ENCODE assay signal across 8 cellular contexts in genomic region chr20:13220194-13220856, GRCh38.
DNase-seq lines count a peak whose midpoint lies in the region; ATAC-seq lines count a peak whose summit lies in the region.

No MANE protein-coding gene starts in this region.

- no peak overlapping the region for H3K27ac Mint-ChIP-seq in central memory CD8-positive, alpha-beta T cell (ENCODE audit: low read depth)

- no peak for ATAC-seq in central memory CD8-positive, alpha-beta T cell (replicated peaks; ENCODE audit: extremely low read depth, poor library complexity, severe bottlenecking)
- ATAC-seq in GM18868 (IDR thresholded peaks at IDR 0.05; ENCODE audit: unreplicated experiment) (no peak), GM21390 (IDR thresholded peaks at IDR 0.05; ENCODE audit: unreplicated experiment) (no peak)

- peaks cover 65% of the 10 kb centered on the region for H3K27me3 Mint-ChIP-seq in central memory CD8-positive, alpha-beta T cell

- H3K4me3 Mint-ChIP-seq in central memory CD8-positive, alpha-beta T cell, result peak overlapping the region; percentile 76

- no peaks in the 10 kb centered on the region for H3K9me3 Mint-ChIP-seq in central memory CD8-positive, alpha-beta T cell

- no peaks in the 10 kb centered on the region for H3K36me3 Mint-ChIP-seq in central memory CD8-positive, alpha-beta T cell (ENCODE audit: insufficient read depth)

- peaks cover 6% of the 10 kb centered on the region for H3K4me1 Mint-ChIP-seq in central memory CD8-positive, alpha-beta T cell

- DNase-seq in NCI-H146 (lab: John Stamatoyannopoulos, UW) (peak; percentile 49), NCI-H146 treated with DMSO at 0.1 percent for 48 hours (lab: John Stamatoyannopoulos, UW; ENCODE audit: unreplicated experiment) (no peak), T-helper 2 cell (peak in 3 of 5 experiments; percentile 9 to 16 (median 9)), kidney tubule cell (ENCODE audit: low spot score) (peak; percentile 44)
- DNase-seq in central memory CD8-positive, alpha-beta T cell (ENCODE audit: low spot score in 2 of 2), result no peak
- DNase-seq in stimulated activated CD4-positive, alpha-beta T cell treated with anti-CD3 and anti-CD28 coated beads, Interleukin-15, amount 100 ng/mL, for 24 hours, result peak; percentile 57

Comparison
In these comparisons a context has a peak if more than half of its experiments do, and no peak if none do; other contexts are left out.
1. DNase-seq: peak in NCI-H146 (single experiment), T-helper 2 cell (3 of 5), kidney tubule cell (single experiment) and stimulated activated CD4-positive, alpha-beta T cell treated with anti-CD3 and anti-CD28 coated beads, Interleukin-15, amount 100 ng/mL, for 24 hours (single experiment); none in NCI-H146 treated with DMSO at 0.1 percent for 48 hours (single experiment) and central memory CD8-positive, alpha-beta T cell (0 of 2).